Comparison of ENCODE assay signal across 10 cellular contexts in the genomic region with DNA sequence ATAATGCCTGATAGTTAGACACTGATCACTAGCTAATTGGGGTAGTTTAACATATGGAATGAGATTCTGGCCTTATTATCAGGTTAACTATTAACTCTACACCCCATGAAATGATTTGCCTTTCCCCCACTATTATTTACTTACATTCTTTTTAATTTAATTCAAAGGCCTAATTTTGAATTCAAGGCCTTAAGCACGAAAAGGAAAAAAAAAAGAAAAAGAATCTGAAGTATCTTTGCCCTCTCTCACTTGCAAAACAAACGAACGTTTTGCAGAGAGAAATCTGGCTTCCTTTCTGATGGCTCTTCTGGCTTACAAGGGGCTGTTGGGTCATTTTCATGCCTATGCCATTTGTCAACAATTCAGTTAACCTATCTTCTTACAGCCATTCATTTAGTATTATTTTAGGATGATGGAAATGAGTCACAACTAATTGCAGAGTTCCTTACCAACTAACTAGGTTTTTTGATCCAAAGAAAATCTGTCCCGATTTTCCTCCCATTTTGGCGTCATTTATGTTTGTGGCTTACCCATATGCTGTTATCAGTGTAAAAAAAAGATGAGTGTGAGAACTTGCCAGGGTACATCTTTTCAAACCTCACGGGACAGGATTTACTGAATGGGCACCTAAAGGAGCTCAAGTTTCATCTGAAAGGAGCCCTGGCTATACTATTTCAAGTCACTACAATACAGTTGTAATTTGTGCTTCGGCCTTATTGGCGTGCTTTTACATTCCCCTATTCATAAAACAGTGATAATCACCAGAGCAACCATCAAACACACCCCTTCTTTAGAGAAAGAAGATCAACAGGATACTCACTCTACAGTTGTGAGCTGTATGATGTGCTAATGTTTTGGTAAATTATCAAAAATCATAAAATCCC. TPM values are rescaled to one million over a fixed set of nuclear protein-coding genes. Genes with fewer than 3 reads are reported as not detected.
DNase-seq lines count a peak whose midpoint lies in the region; TF ChIP-seq lines count a peak whose summit lies in the region.
"Had no signal": no experiment of that assay in that cellular context is flagged by ENCODE, and none has a peak within 500 bp of the region (broad histone marks: within the 10 kb centered on the region; RNA-seq: fewer than 3 reads in every experiment).

No MANE protein-coding gene starts in this region.

- no peak for TF ChIP-seq CTCF in neural crest cell (conservative IDR thresholded peaks at IDR 0.05)

- no peaks in the 10 kb centered on the region for H3K9me3 Mint-ChIP-seq in neural crest cell

- peaks cover 5% of the 10 kb centered on the region for H3K27me3 Mint-ChIP-seq in neural crest cell (ENCODE audit: low read depth)

- peak overlapping the region; percentile 39 for H3K4me3 Mint-ChIP-seq in neural crest cell

- DNase-seq in AG20443 (ENCODE audit: low spot score) (peak; percentile 60), M059J (ENCODE audit: low read depth) (peak; percentile 93), dedifferentiated amniotic fluid mesenchymal stem cell (ENCODE audit: extremely low spot score) (peak; percentile 62), neural crest cell (ENCODE audit: low read depth, low spot score) (no peak), NCI-H2107 treated with DMSO at 0.1 percent for 48 hours (lab: John Stamatoyannopoulos, UW; ENCODE audit: unreplicated experiment) (no peak), GM19238 (ENCODE audit: insufficient read length, low spot score) (no peak), NCI-H1436 treated with DMSO at 0.1 percent for 48 hours (lab: John Stamatoyannopoulos, UW) (no peak)
- DNase-seq in activated CD4-positive, alpha-beta T cell treated with anti-CD3 and anti-CD28 coated beads for 1 hour: no peak
- DNase-seq: glutamatergic neuron, T1000 had no signal

- H3K27ac Mint-ChIP-seq in neural crest cell (ENCODE audit: unreplicated experiment): no peak overlapping the region

- H3K36me3 Mint-ChIP-seq in neural crest cell (ENCODE audit: low read depth): no peaks in the 10 kb centered on the region

- peaks cover 42% of the 10 kb centered on the region for H3K4me1 Mint-ChIP-seq in neural crest cell

RNA-seq across cellular contexts. Expression of a gene that starts 1.9 kb away (rescaled TPM):
- total RNA-seq in M059J (2014; rRNA removed; shearing (Covaris generic)): 127 and 146 TPM in 2 replicates
- total RNA-seq in neural crest cell: 23.3 and 24.0 TPM in 2 replicates

Comparison
In these comparisons a context has a peak if more than half of its experiments do, and no peak if none do; other contexts are left out.
1. DNase-seq: peak in AG20443 (single experiment), M059J (single experiment) and dedifferentiated amniotic fluid mesenchymal stem cell (single experiment); none in neural crest cell (single experiment), NCI-H2107 treated with DMSO at 0.1 percent for 48 hours (single experiment), activated CD4-positive, alpha-beta T cell treated with anti-CD3 and anti-CD28 coated beads for 1 hour (single experiment), GM19238 (single experiment) and NCI-H1436 treated with DMSO at 0.1 percent for 48 hours (single experiment).